ENCODE assay signal across 19 cellular contexts in the genomic region with DNA sequence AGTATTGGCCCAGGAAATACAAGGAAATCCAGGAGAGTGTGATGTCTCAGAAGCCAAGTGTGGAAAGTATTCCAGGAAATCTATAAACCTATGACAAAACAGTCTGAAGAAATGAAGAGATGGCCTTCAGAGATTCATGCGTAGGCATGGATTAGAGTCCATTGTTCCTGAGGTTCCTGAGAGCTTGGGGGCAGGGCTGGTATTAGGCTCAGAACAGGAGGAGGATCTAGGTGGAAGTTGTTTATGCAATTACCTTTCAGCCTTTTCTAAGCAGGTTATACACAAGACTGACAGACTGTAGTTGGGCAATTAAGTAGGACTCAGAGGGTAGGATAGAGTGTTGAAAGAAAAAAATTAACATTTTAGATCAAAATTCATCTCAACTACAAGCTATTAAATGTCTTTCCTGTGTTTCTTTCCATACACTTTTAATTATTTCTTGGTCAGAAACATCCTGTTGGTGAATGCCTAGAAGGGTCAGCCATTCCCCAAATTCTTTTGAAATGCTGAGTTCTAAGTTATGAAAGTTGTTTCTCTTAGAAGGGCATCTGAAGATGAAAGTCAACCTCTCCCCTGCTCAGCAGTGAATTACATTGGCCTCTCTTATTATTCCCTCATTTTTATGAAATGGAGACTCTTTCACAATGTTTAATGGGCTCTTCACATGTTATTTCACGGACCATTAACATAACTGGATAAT.
DNase-seq lines count a peak whose midpoint lies in the region.
"Had no signal": no experiment of that assay in that cellular context is flagged by ENCODE, and none has a peak within 500 bp of the region (broad histone marks: within the 10 kb centered on the region; RNA-seq: fewer than 3 reads in every experiment).

No MANE protein-coding gene starts in this region.

- DNase-seq in NCI-H82 (lab: John Stamatoyannopoulos, UW) (peak; percentile 57), NCI-H82 treated with DMSO at 0.1 percent for 48 hours (lab: John Stamatoyannopoulos, UW; ENCODE audit: unreplicated experiment) (no peak), GM04504 (ENCODE audit: low read depth) (peak; percentile 24), epidermal melanocyte (ENCODE audit: insufficient read length, low spot score) (peak; percentile 44), dedifferentiated amniotic fluid mesenchymal stem cell (ENCODE audit: extremely low spot score) (no peak), NOMO-1 treated with DMSO at 0.1 percent for 48 hours (lab: John Stamatoyannopoulos, UW; ENCODE audit: unreplicated experiment) (no peak)
- no peak for DNase-seq in activated CD4-positive, alpha-beta T cell treated with anti-CD3 and anti-CD28 coated beads for 4 hours
- DNase-seq: AML-193, DMS79, H7, Kasumi-1, MG63, NCI-H1048, NCI-H187 treated with DMSO at 0.1 percent for 48 hours, NCI-H2171, NCI-H446, PC-9, SIG-M5, T-cell had no signal

Comparison
In these comparisons a context has a peak if more than half of its experiments do, and no peak if none do; other contexts are left out.
1. DNase-seq: peak in NCI-H82 (single experiment), GM04504 (single experiment) and epidermal melanocyte (single experiment); none in NCI-H82 treated with DMSO at 0.1 percent for 48 hours (single experiment), dedifferentiated amniotic fluid mesenchymal stem cell (single experiment), activated CD4-positive, alpha-beta T cell treated with anti-CD3 and anti-CD28 coated beads for 4 hours (0 of 2) and NOMO-1 treated with DMSO at 0.1 percent for 48 hours (single experiment).